18 cellular contexts compared by ENCODE assay signal in genomic region chr17:60167095-60167741, GRCh38. TPM values are rescaled to one million over a fixed set of nuclear protein-coding genes. Genes with fewer than 3 reads are reported as not detected.
DNase-seq lines count a peak whose midpoint lies in the region; ATAC-seq and TF ChIP-seq lines count a peak whose summit lies in the region.
"Had no signal": no experiment of that assay in that cellular context is flagged by ENCODE, and none has a peak within 500 bp of the region (broad histone marks: within the 10 kb centered on the region; RNA-seq: fewer than 3 reads in every experiment).

No MANE protein-coding gene starts in this region.

- intact Hi-C loops in lower lobe of right lung (cut with DNase I), result no loop called here
- intact Hi-C loops in naive thymus-derived CD4-positive, alpha-beta T cell (cut with micrococcal nuclease), result no loop called here

- H3K36me3 Mint-ChIP-seq in naive thymus-derived CD4-positive, alpha-beta T cell, result peaks cover 0 to 2% (median 0%) of the 10 kb centered on the region in 5 donors

- DNase-seq in AG08396 (ENCODE audit: low spot score) (peak; percentile 7), HuH-7.5 (ENCODE audit: low spot score) (peak; percentile 19), mesenteric fat pad (ENCODE audit: low spot score) (peak; percentile 41), lower lobe of right lung (no peak)
- DNase-seq in naive thymus-derived CD4-positive, alpha-beta T cell, result no peak
- DNase-seq: activated CD8-positive, alpha-beta T cell treated with anti-CD3 and anti-CD28 coated beads, Interleukin-2, amount 10 ng/mL, durations not matched to agents 7 days and 5 days; anterior cingulate cortex; cortex of kidney; DMS79 treated with DMSO at 0.1 percent for 48 hours; uterus had no signal

- TF ChIP-seq CTCF in lower lobe of right lung (IDR thresholded peaks at IDR 0.05), result no peak

- CTCF ChIA-PET in naive thymus-derived CD4-positive, alpha-beta T cell (lab: Charles Lee), result no interaction called here

- peaks cover 0 to 1% (median 0%) of the 10 kb centered on the region in 11 donors for H3K9me3 Mint-ChIP-seq in naive thymus-derived CD4-positive, alpha-beta T cell
- H3K9me3 Mint-ChIP-seq: GM23338; stimulated activated naive CD8-positive, alpha-beta T cell treated with anti-CD3 and anti-CD28 coated beads, Interleukin-15, Interleukin-2, amounts not matched to agents 100 ng/mL and 50 ng/mL, for 24 hours had no signal

- H3K9me3 ChIP-seq in lower lobe of right lung, result no peaks in the 10 kb centered on the region
- no peaks in the 10 kb centered on the region for H3K9me3 ChIP-seq in naive thymus-derived CD4-positive, alpha-beta T cell (ENCODE audit: control insufficient read depth in 2 of 3, low read length in 3 of 3)
- H3K9me3 ChIP-seq: BLaER1, uterus had no signal

- H3K27me3 ChIP-seq in lower lobe of right lung (ENCODE audit: low read depth), result no peaks in the 10 kb centered on the region
- H3K27me3 ChIP-seq in naive thymus-derived CD4-positive, alpha-beta T cell (ENCODE audit: control insufficient read depth in 2 of 2, insufficient read depth in 2 of 2, low read length in 2 of 2), result no peaks in the 10 kb centered on the region
- H3K27me3 ChIP-seq: BLaER1, hepatocyte, uterus had no signal

- POLR2A ChIA-PET in naive thymus-derived CD4-positive, alpha-beta T cell (lab: Charles Lee), result no interaction called here

- peak overlapping the region in 1 of 9 donors; percentile 14 for H3K27ac Mint-ChIP-seq in naive thymus-derived CD4-positive, alpha-beta T cell
- H3K27ac Mint-ChIP-seq: GM23338; stimulated activated naive CD8-positive, alpha-beta T cell treated with anti-CD3 and anti-CD28 coated beads, Interleukin-15, Interleukin-2, amounts not matched to agents 100 ng/mL and 50 ng/mL, for 24 hours had no signal

- H3K27ac ChIP-seq in lower lobe of right lung, result no peak overlapping the region
- H3K27ac ChIP-seq in naive thymus-derived CD4-positive, alpha-beta T cell (ENCODE audit: low read depth, low read length), result no peak overlapping the region
- H3K27ac ChIP-seq: BLaER1, hepatocyte, uterus had no signal

- peaks cover 7 to 36% (median 14%) of the 10 kb centered on the region in 7 donors for H3K4me1 Mint-ChIP-seq in naive thymus-derived CD4-positive, alpha-beta T cell

- no peaks in the 10 kb centered on the region for H3K36me3 ChIP-seq in lower lobe of right lung
- H3K36me3 ChIP-seq in naive thymus-derived CD4-positive, alpha-beta T cell (ENCODE audit: control insufficient read depth in 2 of 3, insufficient read depth in 3 of 3, low read length in 3 of 3), result no peaks in the 10 kb centered on the region
- H3K36me3 ChIP-seq: BLaER1, uterus had no signal

- peaks cover 63% of the 10 kb centered on the region for H3K4me1 ChIP-seq in lower lobe of right lung
- peaks cover 5 to 13% of the 10 kb centered on the region in 2 donors for H3K4me1 ChIP-seq in naive thymus-derived CD4-positive, alpha-beta T cell (ENCODE audit: control insufficient read depth in 2 of 2, insufficient read depth in 2 of 2, low read length in 2 of 2)
- H3K4me1 ChIP-seq: uterus had no signal

- H3K4me3 Mint-ChIP-seq in naive thymus-derived CD4-positive, alpha-beta T cell, result no peak overlapping the region
- H3K4me3 Mint-ChIP-seq: activated CD8-positive, alpha-beta T cell treated with anti-CD3 and anti-CD28 coated beads, Interleukin-2, amount 10 ng/mL, durations not matched to agents 7 days and 5 days; GM23338; stimulated activated naive CD8-positive, alpha-beta T cell treated with anti-CD3 and anti-CD28 coated beads, Interleukin-15, Interleukin-2, amounts not matched to agents 100 ng/mL and 50 ng/mL, for 24 hours had no signal

- H3K27me3 Mint-ChIP-seq in naive thymus-derived CD4-positive, alpha-beta T cell, result peaks cover 0 to 2% (median 0%) of the 10 kb centered on the region in 5 donors
- H3K27me3 Mint-ChIP-seq: stimulated activated naive CD8-positive, alpha-beta T cell treated with anti-CD3 and anti-CD28 coated beads, Interleukin-15, Interleukin-2, amounts not matched to agents 100 ng/mL and 50 ng/mL, for 24 hours had no signal

- ATAC-seq in SK-N-SH treated with all-trans-retinoic acid at 6 μM for 48 hours, result peak; percentile 8; the same call in 2 of the 3 replicates
- no peak for ATAC-seq in lower lobe of right lung
- ATAC-seq in GM19023 (IDR thresholded peaks at IDR 0.05; ENCODE audit: unreplicated experiment), result no peak
- ATAC-seq in naive thymus-derived CD4-positive, alpha-beta T cell, result no peak
- ATAC-seq in HG03571 (IDR thresholded peaks at IDR 0.05; ENCODE audit: unreplicated experiment), result no peak
- ATAC-seq: activated CD8-positive, alpha-beta T cell treated with anti-CD3 and anti-CD28 coated beads, Interleukin-2, amount 10 ng/mL, durations not matched to agents 7 days and 5 days; GM23338 had no signal

- H3K4me3 ChIP-seq in lower lobe of right lung, result no peak overlapping the region
- no peak overlapping the region for H3K4me3 ChIP-seq in naive thymus-derived CD4-positive, alpha-beta T cell (ENCODE audit: low read length)
- H3K4me3 ChIP-seq: BLaER1, GM23338, hepatocyte, lung, uterus had no signal

TF ChIP-seq in SK-N-SH treated with all-trans-retinoic acid at 6 μM for 48 hours, 23 proteins besides CTCF, POLR2A, EP300 and RAD21:
- TF ChIP-seq SNAI2 (CRISPR knock-in tag; IDR thresholded peaks at IDR 0.05), result no peak
- TF ChIP-seq, protein P1, sequence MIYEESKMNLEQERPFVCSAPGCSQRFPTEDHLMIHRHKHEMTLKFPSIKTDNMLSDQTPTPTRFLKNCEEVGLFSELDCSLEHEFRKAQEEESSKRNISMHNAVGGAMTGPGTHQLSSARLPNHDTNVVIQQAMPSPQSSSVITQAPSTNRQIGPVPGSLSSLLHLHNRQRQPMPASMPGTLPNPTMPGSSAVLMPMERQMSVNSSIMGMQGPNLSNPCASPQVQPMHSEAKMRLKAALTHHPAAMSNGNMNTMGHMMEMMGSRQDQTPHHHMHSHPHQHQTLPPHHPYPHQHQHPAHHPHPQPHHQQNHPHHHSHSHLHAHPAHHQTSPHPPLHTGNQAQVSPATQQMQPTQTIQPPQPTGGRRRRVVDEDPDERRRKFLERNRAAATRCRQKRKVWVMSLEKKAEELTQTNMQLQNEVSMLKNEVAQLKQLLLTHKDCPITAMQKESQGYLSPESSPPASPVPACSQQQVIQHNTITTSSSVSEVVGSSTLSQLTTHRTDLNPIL (CRISPR knock-in tag; IDR thresholded peaks at IDR 0.05; ENCODE audit: low read depth), result no peak
- no peak for TF ChIP-seq CSRNP3 (CRISPR knock-in tag; IDR thresholded peaks at IDR 0.05)
- no peak for TF ChIP-seq ZFP3 (CRISPR knock-in tag; IDR thresholded peaks at IDR 0.05)
- TF ChIP-seq PPARA (CRISPR knock-in tag; IDR thresholded peaks at IDR 0.05; ENCODE audit: borderline replicate concordance), result no peak
- no peak for TF ChIP-seq RARB (CRISPR knock-in tag; IDR thresholded peaks at IDR 0.05)
- TF ChIP-seq PATZ1 (CRISPR knock-in tag; IDR thresholded peaks at IDR 0.05; ENCODE audit: borderline replicate concordance), result no peak
- no peak for TF ChIP-seq TSHZ2 (CRISPR knock-in tag; IDR thresholded peaks at IDR 0.05)

RNA-seq across cellular contexts. Expression of gene CA4, which starts 17.4 kb away (rescaled TPM):
- total RNA-seq in mesenteric fat pad (100 TPM), lower lobe of right lung (72.8 TPM)
- not detected for total RNA-seq in naive thymus-derived CD4-positive, alpha-beta T cell
- polyA plus RNA-seq in naive thymus-derived CD4-positive, alpha-beta T cell, result not detected
- total RNA-seq: activated CD8-positive, alpha-beta T cell treated with anti-CD3 and anti-CD28 coated beads, Interleukin-2, amount 10 ng/mL, durations not matched to agents 7 days and 5 days had no signal

Comparison
In these comparisons a context has a peak if more than half of its experiments do, and no peak if none do; other contexts are left out.
1. DNase-seq: peak in AG08396 (single experiment), HuH-7.5 (single experiment) and mesenteric fat pad (single experiment); none in lower lobe of right lung (single experiment) and naive thymus-derived CD4-positive, alpha-beta T cell (0 of 9).
2. RNA of gene CA4, which starts 17.4 kb away (total RNA-seq): 100 TPM in mesenteric fat pad (single experiment) and 72.8 TPM in lower lobe of right lung (single experiment); not detected in naive thymus-derived CD4-positive, alpha-beta T cell; every median in the first group is over 10 times any median in the second.